1 cellular context compared by ENCODE assay signal in the genomic region with DNA sequence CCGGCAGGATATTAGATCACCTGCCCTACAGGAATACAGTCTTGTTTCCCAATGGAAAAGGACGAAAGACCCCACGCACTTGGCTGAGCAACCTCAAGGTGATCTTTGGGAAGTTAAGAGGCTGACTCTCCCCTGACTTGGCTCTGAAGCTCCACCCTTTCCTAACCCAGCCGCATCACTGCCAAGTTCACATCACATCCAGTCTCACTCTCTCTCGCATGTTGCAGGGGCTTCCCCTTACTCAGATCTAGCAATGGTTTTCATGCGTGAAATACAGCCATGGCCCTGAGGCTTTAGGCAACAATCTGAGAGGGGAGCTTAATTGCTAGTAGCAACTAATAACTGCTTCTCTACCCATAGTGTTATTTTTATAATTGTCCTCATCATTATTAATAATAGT.
TF ChIP-seq lines count a peak whose summit lies in the region.

No MANE protein-coding gene starts in this region.

TF ChIP-seq in GM12878, 131 proteins besides CTCF, POLR2A, EP300 and RAD21:
- TF ChIP-seq HCFC1 (IDR thresholded peaks at IDR 0.05; ENCODE audit: low read length): no peak
- no peak for TF ChIP-seq ZZZ3 (IDR thresholded peaks at IDR 0.05; ENCODE audit: control insufficient read depth, insufficient read length, low read depth)
- TF ChIP-seq ZBTB11 (CRISPR knock-in tag; IDR thresholded peaks at IDR 0.05): no peak
- no peak for TF ChIP-seq LARP7 (IDR thresholded peaks at IDR 0.05)
- no peak for TF ChIP-seq TARDBP (IDR thresholded peaks at IDR 0.05; ENCODE audit: borderline replicate concordance)
- no peak for TF ChIP-seq NR2F1 (conservative IDR thresholded peaks at IDR 0.05)
- TF ChIP-seq, protein P1, sequence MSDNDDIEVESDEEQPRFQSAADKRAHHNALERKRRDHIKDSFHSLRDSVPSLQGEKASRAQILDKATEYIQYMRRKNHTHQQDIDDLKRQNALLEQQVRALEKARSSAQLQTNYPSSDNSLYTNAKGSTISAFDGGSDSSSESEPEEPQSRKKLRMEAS (IDR thresholded peaks at IDR 0.05; ENCODE audit: low read depth, low read length): no peak
- no peak for TF ChIP-seq PML (IDR thresholded peaks at IDR 0.05; ENCODE audit: low read length)
- no peak for TF ChIP-seq CREM (IDR thresholded peaks at IDR 0.05; ENCODE audit: low read depth)
- TF ChIP-seq POLR2AphosphoS2 (IDR thresholded peaks at IDR 0.05; ENCODE audit: low read depth, low read length): no peak
TF ChIP-seq in GM12878: peak in this region for 0.
